In the genomic region with DNA sequence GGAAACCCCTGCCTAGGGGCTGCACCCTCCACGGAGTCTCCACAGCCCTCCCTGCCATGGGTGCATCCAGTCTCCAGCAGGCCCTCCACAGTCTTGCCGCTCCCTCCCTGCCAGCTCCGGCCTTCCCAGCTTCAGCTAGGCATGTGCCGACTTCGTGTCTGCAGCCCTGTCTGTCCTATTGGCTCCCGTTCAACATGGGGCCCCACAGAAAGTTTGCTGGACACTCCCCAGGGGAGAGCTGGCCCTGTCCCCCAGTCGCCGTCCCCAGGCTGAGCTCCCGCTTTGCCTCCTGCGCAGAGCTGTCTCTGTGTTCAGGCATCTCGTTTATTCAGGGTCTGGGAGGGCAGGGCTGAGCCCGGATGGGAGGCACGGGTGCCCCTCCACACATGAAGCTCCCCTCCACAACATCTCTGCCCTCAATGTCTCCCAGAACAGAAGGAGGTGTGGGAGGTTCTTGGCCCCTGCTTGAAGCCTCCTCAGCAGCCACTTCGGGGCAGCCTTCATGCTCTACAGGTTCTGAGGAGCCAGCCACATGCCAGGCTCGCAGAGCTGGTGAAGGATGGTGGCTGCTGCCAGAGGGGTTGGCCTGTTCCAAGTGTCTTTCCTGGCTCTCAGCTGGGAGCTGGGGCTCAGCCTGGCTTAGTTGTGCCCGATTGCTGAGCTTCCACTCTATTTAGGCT, we compare ENCODE assay signal across 20 cellular contexts.
A peak's percentile ranks its signal among the peaks of the same experiment; 100 is the strongest.
DNase-seq lines count a peak whose midpoint lies in the region; ATAC-seq and TF ChIP-seq lines count a peak whose summit lies in the region.
"Had no signal": no experiment of that assay in that cellular context is flagged by ENCODE, and none has a peak within 500 bp of the region (broad histone marks: within the 10 kb centered on the region; RNA-seq: fewer than 3 reads in every experiment).

No MANE protein-coding gene starts in this region.

- no peaks in the 10 kb centered on the region for H3K9me3 Mint-ChIP-seq in stimulated activated naive CD8-positive, alpha-beta T cell treated with anti-CD3 and anti-CD28 coated beads, Interleukin-15, amount 100 ng/mL, for 72 hours
- no peaks in the 10 kb centered on the region for H3K9me3 Mint-ChIP-seq in endodermal cell
- no peaks in the 10 kb centered on the region for H3K9me3 Mint-ChIP-seq in neural progenitor cell
- H3K9me3 Mint-ChIP-seq: activated CD8-positive, alpha-beta T cell treated with anti-CD3 and anti-CD28 coated beads for 36 hours; activated naive CD4-positive, alpha-beta T cell treated with anti-CD3 and anti-CD28 coated beads, Interleukin-2, amount 50 U/mL, for 24 hours; activated T-helper 2 cell treated with anti-CD3 and anti-CD28 coated beads, Interferon-gamma antibody, Interleukin-2, Interleukin-4, amounts not matched to agents 10 μg/mL and 5 μg/mL and 100 μg/mL, durations not matched to agents 14 hours and 24 hours and 36 hours; CD8-positive, alpha-beta T cell; dendritic cell treated with granulocyte-macrophage colony-stimulating factor and Interleukin-4, amounts not matched to agents 40 ng/mL and 50 ng/mL, for 4 days; neural crest cell had no signal

- H2AFZ ChIP-seq in neural progenitor cell (replicated peaks) = no peak overlapping the region

- H3K36me3 Mint-ChIP-seq in endodermal cell (ENCODE audit: low read depth) (no peaks in the 10 kb centered on the region), neural progenitor cell (no peaks in the 10 kb centered on the region)
- H3K36me3 Mint-ChIP-seq: activated naive CD4-positive, alpha-beta T cell treated with anti-CD3 and anti-CD28 coated beads, Interleukin-2, amount 50 U/mL, for 24 hours; CD8-positive, alpha-beta T cell had no signal

- H3K27ac ChIP-seq in endodermal cell (ENCODE audit: low read depth, low read length) = no peak overlapping the region
- H3K27ac ChIP-seq in colonic mucosa = no peak overlapping the region
- H3K27ac ChIP-seq in neural progenitor cell = no peak overlapping the region
- H3K27ac ChIP-seq: esophagus squamous epithelium had no signal

- H3K9ac ChIP-seq in endodermal cell (ENCODE audit: extremely low read depth, low read length, poor library complexity, severe bottlenecking) (no peak overlapping the region), colonic mucosa (ENCODE audit: low read depth in 2 of 2, low read length in 2 of 2) (no peak overlapping the region), neural progenitor cell (no peak overlapping the region)

- no peaks in the 10 kb centered on the region for H3K79me2 ChIP-seq in neural progenitor cell (ENCODE audit: low read depth)

- no peak for DNase-seq in stimulated activated naive CD8-positive, alpha-beta T cell treated with anti-CD3 and anti-CD28 coated beads, Interleukin-15, amount 100 ng/mL, for 72 hours
- no peak for DNase-seq in stimulated activated naive CD8-positive, alpha-beta T cell treated with anti-CD3 and anti-CD28 coated beads, Interleukin-15, Interleukin-2, amounts not matched to agents 100 U/mL and 50 U/mL, for 24 hours
- DNase-seq in NCI-H446 (lab: John Stamatoyannopoulos, UW) (peak; percentile 42 to 82), endodermal cell (peak; percentile 38), colonic mucosa (no peak), NCI-H146 (lab: John Stamatoyannopoulos, UW) (no peak), neural progenitor cell (ENCODE audit: low spot score) (no peak)
- DNase-seq in stimulated activated naive CD4-positive, alpha-beta T cell (lab: John Stamatoyannopoulos, UW) = no peak
- DNase-seq: CD8-positive, alpha-beta T cell; esophagus squamous epithelium; foreskin melanocyte; mammary epithelial cell; NCI-H2171 treated with DMSO at 0.1 percent for 48 hours; stimulated activated naive CD4-positive, alpha-beta T cell treated with Interleukin-2 at 50 U/mL for 16 hours had no signal

- H3K4me1 ChIP-seq in endodermal cell (ENCODE audit: control insufficient read depth, insufficient read depth, low read length) = no peaks in the 10 kb centered on the region
- H3K4me1 ChIP-seq in colonic mucosa = no peaks in the 10 kb centered on the region
- H3K4me1 ChIP-seq in neural progenitor cell = no peaks in the 10 kb centered on the region
- H3K4me1 ChIP-seq: esophagus squamous epithelium had no signal

- TF ChIP-seq CTCF in endodermal cell (conservative IDR thresholded peaks at IDR 0.05) (no peak), colonic mucosa (IDR thresholded peaks at IDR 0.05) (no peak), neural progenitor cell (IDR thresholded peaks at IDR 0.05) (no peak)

- H3K27ac Mint-ChIP-seq in stimulated activated naive CD8-positive, alpha-beta T cell treated with anti-CD3 and anti-CD28 coated beads, Interleukin-15, amount 100 ng/mL, for 72 hours = no peak overlapping the region
- H3K27ac Mint-ChIP-seq in endodermal cell = no peak overlapping the region
- H3K27ac Mint-ChIP-seq in neural progenitor cell = no peak overlapping the region
- H3K27ac Mint-ChIP-seq: activated CD8-positive, alpha-beta T cell treated with anti-CD3 and anti-CD28 coated beads for 36 hours; activated naive CD4-positive, alpha-beta T cell treated with anti-CD3 and anti-CD28 coated beads, Interleukin-2, amount 50 U/mL, for 24 hours; activated T-helper 2 cell treated with anti-CD3 and anti-CD28 coated beads, Interferon-gamma antibody, Interleukin-2, Interleukin-4, amounts not matched to agents 10 μg/mL and 5 μg/mL and 100 μg/mL, durations not matched to agents 14 hours and 24 hours and 36 hours; CD8-positive, alpha-beta T cell; dendritic cell treated with granulocyte-macrophage colony-stimulating factor and Interleukin-4, amounts not matched to agents 40 ng/mL and 50 ng/mL, for 4 days had no signal

- H3K4me3 ChIP-seq in endodermal cell (ENCODE audit: low read length) = no peak overlapping the region
- no peak overlapping the region for H3K4me3 ChIP-seq in colonic mucosa
- no peak overlapping the region for H3K4me3 ChIP-seq in neural progenitor cell
- H3K4me3 ChIP-seq: esophagus squamous epithelium had no signal

- no peaks in the 10 kb centered on the region for H3K9me3 ChIP-seq in endodermal cell (ENCODE audit: control insufficient read depth, low read length)
- H3K9me3 ChIP-seq in colonic mucosa = no peaks in the 10 kb centered on the region
- H3K9me3 ChIP-seq in neural progenitor cell (ENCODE audit: low read depth) = no peaks in the 10 kb centered on the region
- H3K9me3 ChIP-seq: esophagus squamous epithelium had no signal

- peaks cover 84% of the 10 kb centered on the region for H3K27me3 Mint-ChIP-seq in stimulated activated naive CD8-positive, alpha-beta T cell treated with anti-CD3 and anti-CD28 coated beads, Interleukin-15, amount 100 ng/mL, for 72 hours
- H3K27me3 Mint-ChIP-seq in endodermal cell (ENCODE audit: insufficient read depth) (peaks cover 17% of the 10 kb centered on the region), neural progenitor cell (ENCODE audit: insufficient read depth, low read depth) (peaks cover 11% of the 10 kb centered on the region)

- no peaks in the 10 kb centered on the region for H3F3A ChIP-seq in neural progenitor cell (ENCODE audit: low read depth)

- peaks cover 13% of the 10 kb centered on the region for H3K27me3 ChIP-seq in endodermal cell (ENCODE audit: control insufficient read depth, insufficient read depth, low read length, poor library complexity, severe bottlenecking)
- H3K27me3 ChIP-seq in colonic mucosa = no peaks in the 10 kb centered on the region
- peaks cover 56% of the 10 kb centered on the region for H3K27me3 ChIP-seq in neural progenitor cell

- peak; percentile 6 for ATAC-seq in stimulated activated naive CD8-positive, alpha-beta T cell treated with anti-CD3 and anti-CD28 coated beads, Interleukin-15, amount 100 ng/mL, for 72 hours
- ATAC-seq in stimulated activated naive CD8-positive, alpha-beta T cell treated with anti-CD3 and anti-CD28 coated beads, Interleukin-15, Interleukin-2, amounts not matched to agents 100 U/mL and 50 U/mL, for 24 hours = no peak
- ATAC-seq: activated CD4-positive, CD25-positive, alpha-beta regulatory T cell treated with anti-CD3 and anti-CD28 coated beads, Interleukin-2, amount 50 U/mL, for 24 hours; activated CD8-positive, alpha-beta T cell treated with anti-CD3 and anti-CD28 coated beads for 36 hours; CD8-positive, alpha-beta T cell had no signal

- H3K4me3 Mint-ChIP-seq in stimulated activated naive CD8-positive, alpha-beta T cell treated with anti-CD3 and anti-CD28 coated beads, Interleukin-15, amount 100 ng/mL, for 72 hours = no peak overlapping the region
- no peak overlapping the region for H3K4me3 Mint-ChIP-seq in endodermal cell
- H3K4me3 Mint-ChIP-seq in neural progenitor cell = no peak overlapping the region
- H3K4me3 Mint-ChIP-seq: activated CD8-positive, alpha-beta T cell treated with anti-CD3 and anti-CD28 coated beads for 36 hours; activated naive CD4-positive, alpha-beta T cell treated with anti-CD3 and anti-CD28 coated beads, Interleukin-2, amount 50 U/mL, for 24 hours; CD8-positive, alpha-beta T cell; dendritic cell treated with granulocyte-macrophage colony-stimulating factor and Interleukin-4, amounts not matched to agents 40 ng/mL and 50 ng/mL, for 4 days; neural crest cell had no signal

- WGBS in endodermal cell (ENCODE audit: insufficient coverage in 1 of 2, insufficient read length in 1 of 2), 2 experiments = 92% methylated on average over 4 to 16 of the region's 16 CpGs

- H3K36me3 ChIP-seq in endodermal cell (ENCODE audit: control insufficient read depth, insufficient read depth, low read length) = no peaks in the 10 kb centered on the region
- no peaks in the 10 kb centered on the region for H3K36me3 ChIP-seq in colonic mucosa
- H3K36me3 ChIP-seq in neural progenitor cell = no peaks in the 10 kb centered on the region
- H3K36me3 ChIP-seq: esophagus squamous epithelium had no signal

- peaks cover 6% of the 10 kb centered on the region for H3K4me1 Mint-ChIP-seq in stimulated activated naive CD8-positive, alpha-beta T cell treated with anti-CD3 and anti-CD28 coated beads, Interleukin-15, amount 100 ng/mL, for 72 hours
- H3K4me1 Mint-ChIP-seq in endodermal cell (peaks cover 3% of the 10 kb centered on the region), neural progenitor cell (peaks cover 44% of the 10 kb centered on the region)
- H3K4me1 Mint-ChIP-seq: activated naive CD4-positive, alpha-beta T cell treated with anti-CD3 and anti-CD28 coated beads, Interleukin-2, amount 50 U/mL, for 24 hours had no signal

- no peaks in the 10 kb centered on the region for H4K20me1 ChIP-seq in neural progenitor cell (ENCODE audit: low read depth)

- H3K4me2 ChIP-seq in neural progenitor cell = no peak overlapping the region

- intact Hi-C loops in colonic mucosa (cut with DNase I) = no loop called here

Comparison
In these comparisons a context has a peak if more than half of its experiments do, and no peak if none do; other contexts are left out.
1. DNase-seq: peak in NCI-H446 (2 of 2) and endodermal cell (single experiment); none in stimulated activated naive CD8-positive, alpha-beta T cell treated with anti-CD3 and anti-CD28 coated beads, Interleukin-15, amount 100 ng/mL, for 72 hours (0 of 2), stimulated activated naive CD8-positive, alpha-beta T cell treated with anti-CD3 and anti-CD28 coated beads, Interleukin-15, Interleukin-2, amounts not matched to agents 100 U/mL and 50 U/mL, for 24 hours (single experiment), colonic mucosa (single experiment), NCI-H146 (single experiment), stimulated activated naive CD4-positive, alpha-beta T cell (0 of 6) and neural progenitor cell (single experiment).